ENCODE assay signal across 1 cellular context in genomic region chr11:61264795-61265194, GRCh38.
TF ChIP-seq lines count a peak whose summit lies in the region.

No MANE protein-coding gene starts in this region.

TF ChIP-seq in HepG2, 621 proteins besides CTCF, POLR2A, EP300 and RAD21:
- no peak for TF ChIP-seq ZNF737 (CRISPR knock-in tag; IDR thresholded peaks at IDR 0.05; ENCODE audit: borderline replicate concordance)
- TF ChIP-seq, protein P1, sequence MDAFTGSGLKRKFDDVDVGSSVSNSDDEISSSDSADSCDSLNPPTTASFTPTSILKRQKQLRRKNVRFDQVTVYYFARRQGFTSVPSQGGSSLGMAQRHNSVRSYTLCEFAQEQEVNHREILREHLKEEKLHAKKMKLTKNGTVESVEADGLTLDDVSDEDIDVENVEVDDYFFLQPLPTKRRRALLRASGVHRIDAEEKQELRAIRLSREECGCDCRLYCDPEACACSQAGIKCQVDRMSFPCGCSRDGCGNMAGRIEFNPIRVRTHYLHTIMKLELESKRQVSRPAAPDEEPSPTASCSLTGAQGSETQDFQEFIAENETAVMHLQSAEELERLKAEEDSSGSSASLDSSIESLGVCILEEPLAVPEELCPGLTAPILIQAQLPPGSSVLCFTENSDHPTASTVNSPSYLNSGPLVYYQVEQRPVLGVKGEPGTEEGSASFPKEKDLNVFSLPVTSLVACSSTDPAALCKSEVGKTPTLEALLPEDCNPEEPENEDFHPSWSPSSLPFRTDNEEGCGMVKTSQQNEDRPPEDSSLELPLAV (CRISPR knock-in tag; conservative IDR thresholded peaks at IDR 0.05; ENCODE audit: low read depth) = 0 out of 2 replicates have a peak, but pooled peaks have one; percentile 43
- no peak for TF ChIP-seq TCF12 (IDR thresholded peaks at IDR 0.05)
- no peak for TF ChIP-seq TCF12 (CRISPR knock-in tag; IDR thresholded peaks at IDR 0.05)
- no peak for TF ChIP-seq NBN (conservative IDR thresholded peaks at IDR 0.05)
- TF ChIP-seq ZNF143 (CRISPR knock-in tag; IDR thresholded peaks at IDR 0.05) = no peak
- no peak for TF ChIP-seq ZSCAN12 (CRISPR knock-in tag; IDR thresholded peaks at IDR 0.05)
- TF ChIP-seq HOXA7 (CRISPR knock-in tag; IDR thresholded peaks at IDR 0.05) = 0 out of 2 replicates have a peak, but pooled peaks have one; percentile 73
- TF ChIP-seq ZC3H13 (CRISPR knock-in tag; IDR thresholded peaks at IDR 0.05) = peak; percentile 59; the same call in 1 of the 2 replicates
- no peak for TF ChIP-seq ZNF605 (CRISPR knock-in tag; IDR thresholded peaks at IDR 0.05)
- 0 out of 2 replicates have a peak, but pooled peaks have one; percentile 10 for TF ChIP-seq MTA1 (CRISPR knock-in tag; IDR thresholded peaks at IDR 0.05; ENCODE audit: borderline replicate concordance)
- TF ChIP-seq ZSCAN25 (CRISPR knock-in tag; IDR thresholded peaks at IDR 0.05) = no peak
- TF ChIP-seq DR1 (CRISPR knock-in tag; IDR thresholded peaks at IDR 0.05) = no peak
- TF ChIP-seq, protein P2, sequence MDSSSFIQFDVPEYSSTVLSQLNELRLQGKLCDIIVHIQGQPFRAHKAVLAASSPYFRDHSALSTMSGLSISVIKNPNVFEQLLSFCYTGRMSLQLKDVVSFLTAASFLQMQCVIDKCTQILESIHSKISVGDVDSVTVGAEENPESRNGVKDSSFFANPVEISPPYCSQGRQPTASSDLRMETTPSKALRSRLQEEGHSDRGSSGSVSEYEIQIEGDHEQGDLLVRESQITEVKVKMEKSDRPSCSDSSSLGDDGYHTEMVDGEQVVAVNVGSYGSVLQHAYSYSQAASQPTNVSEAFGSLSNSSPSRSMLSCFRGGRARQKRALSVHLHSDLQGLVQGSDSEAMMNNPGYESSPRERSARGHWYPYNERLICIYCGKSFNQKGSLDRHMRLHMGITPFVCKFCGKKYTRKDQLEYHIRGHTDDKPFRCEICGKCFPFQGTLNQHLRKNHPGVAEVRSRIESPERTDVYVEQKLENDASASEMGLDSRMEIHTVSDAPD (CRISPR knock-in tag; IDR thresholded peaks at IDR 0.05) = no peak
- TF ChIP-seq, protein P3, sequence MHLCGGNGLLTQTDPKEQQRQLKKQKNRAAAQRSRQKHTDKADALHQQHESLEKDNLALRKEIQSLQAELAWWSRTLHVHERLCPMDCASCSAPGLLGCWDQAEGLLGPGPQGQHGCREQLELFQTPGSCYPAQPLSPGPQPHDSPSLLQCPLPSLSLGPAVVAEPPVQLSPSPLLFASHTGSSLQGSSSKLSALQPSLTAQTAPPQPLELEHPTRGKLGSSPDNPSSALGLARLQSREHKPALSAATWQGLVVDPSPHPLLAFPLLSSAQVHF (CRISPR knock-in tag; IDR thresholded peaks at IDR 0.05) = no peak
- no peak for TF ChIP-seq JARID2 (CRISPR knock-in tag; IDR thresholded peaks at IDR 0.05; ENCODE audit: insufficient replicate concordance)
- TF ChIP-seq MED1 (CRISPR knock-in tag; IDR thresholded peaks at IDR 0.05) = no peak
- TF ChIP-seq ESRRA (CRISPR knock-in tag; IDR thresholded peaks at IDR 0.05; ENCODE audit: low read depth) = no peak
- TF ChIP-seq MTA3 (CRISPR knock-in tag; IDR thresholded peaks at IDR 0.05) = no peak
- no peak for TF ChIP-seq THAP7 (CRISPR knock-in tag; IDR thresholded peaks at IDR 0.05)
- no peak for TF ChIP-seq MTERF4 (CRISPR knock-in tag; IDR thresholded peaks at IDR 0.05)
- TF ChIP-seq FLYWCH1 (CRISPR knock-in tag; IDR thresholded peaks at IDR 0.05) = no peak
- TF ChIP-seq SKIL (CRISPR knock-in tag; IDR thresholded peaks at IDR 0.05; ENCODE audit: borderline replicate concordance) = 0 out of 2 replicates have a peak, but pooled peaks have one; percentile 15
- TF ChIP-seq SOX13 (IDR thresholded peaks at IDR 0.05) = no peak
- no peak for TF ChIP-seq SOX13 (CRISPR knock-in tag; conservative IDR thresholded peaks at IDR 0.05 in 1 of 2, IDR thresholded peaks at IDR 0.05 in 1 of 2)
- TF ChIP-seq NONO (IDR thresholded peaks at IDR 0.05) = no peak
- 0 out of 2 replicates have a peak, but pooled peaks have one; percentile 17 for TF ChIP-seq NONO (CRISPR knock-in tag; conservative IDR thresholded peaks at IDR 0.05)
- TF ChIP-seq ZNF672 (CRISPR knock-in tag; IDR thresholded peaks at IDR 0.05) = no peak
- 0 out of 2 replicates have a peak, but pooled peaks have one; percentile 30 for TF ChIP-seq EEA1 (CRISPR knock-in tag; IDR thresholded peaks at IDR 0.05; ENCODE audit: borderline replicate concordance)
- TF ChIP-seq, protein P4, sequence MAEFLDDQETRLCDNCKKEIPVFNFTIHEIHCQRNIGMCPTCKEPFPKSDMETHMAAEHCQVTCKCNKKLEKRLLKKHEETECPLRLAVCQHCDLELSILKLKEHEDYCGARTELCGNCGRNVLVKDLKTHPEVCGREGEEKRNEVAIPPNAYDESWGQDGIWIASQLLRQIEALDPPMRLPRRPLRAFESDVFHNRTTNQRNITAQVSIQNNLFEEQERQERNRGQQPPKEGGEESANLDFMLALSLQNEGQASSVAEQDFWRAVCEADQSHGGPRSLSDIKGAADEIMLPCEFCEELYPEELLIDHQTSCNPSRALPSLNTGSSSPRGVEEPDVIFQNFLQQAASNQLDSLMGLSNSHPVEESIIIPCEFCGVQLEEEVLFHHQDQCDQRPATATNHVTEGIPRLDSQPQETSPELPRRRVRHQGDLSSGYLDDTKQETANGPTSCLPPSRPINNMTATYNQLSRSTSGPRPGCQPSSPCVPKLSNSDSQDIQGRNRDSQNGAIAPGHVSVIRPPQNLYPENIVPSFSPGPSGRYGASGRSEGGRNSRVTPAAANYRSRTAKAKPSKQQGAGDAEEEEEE (CRISPR knock-in tag; IDR thresholded peaks at IDR 0.05; ENCODE audit: borderline replicate concordance) = no peak
- 0 out of 2 replicates have a peak, but pooled peaks have one; percentile 46 for TF ChIP-seq HOXA9 (CRISPR knock-in tag; IDR thresholded peaks at IDR 0.05; ENCODE audit: borderline replicate concordance)
- TF ChIP-seq, protein P5, sequence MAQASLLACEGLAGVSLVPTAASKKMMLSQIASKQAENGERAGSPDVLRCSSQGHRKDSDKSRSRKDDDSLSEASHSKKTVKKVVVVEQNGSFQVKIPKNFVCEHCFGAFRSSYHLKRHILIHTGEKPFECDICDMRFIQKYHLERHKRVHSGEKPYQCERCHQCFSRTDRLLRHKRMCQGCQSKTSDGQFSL (CRISPR knock-in tag; IDR thresholded peaks at IDR 0.05) = no peak
- TF ChIP-seq, protein P6, sequence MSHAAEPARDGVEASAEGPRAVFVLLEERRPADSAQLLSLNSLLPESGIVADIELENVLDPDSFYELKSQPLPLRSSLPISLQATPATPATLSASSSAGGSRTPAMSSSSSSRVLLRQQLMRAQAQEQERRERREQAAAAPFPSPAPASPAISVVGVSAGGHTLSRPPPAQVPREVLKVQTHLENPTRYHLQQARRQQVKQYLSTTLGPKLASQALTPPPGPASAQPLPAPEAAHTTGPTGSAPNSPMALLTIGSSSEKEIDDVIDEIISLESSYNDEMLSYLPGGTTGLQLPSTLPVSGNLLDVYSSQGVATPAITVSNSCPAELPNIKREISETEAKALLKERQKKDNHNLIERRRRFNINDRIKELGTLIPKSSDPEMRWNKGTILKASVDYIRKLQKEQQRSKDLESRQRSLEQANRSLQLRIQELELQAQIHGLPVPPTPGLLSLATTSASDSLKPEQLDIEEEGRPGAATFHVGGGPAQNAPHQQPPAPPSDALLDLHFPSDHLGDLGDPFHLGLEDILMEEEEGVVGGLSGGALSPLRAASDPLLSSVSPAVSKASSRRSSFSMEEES (CRISPR knock-in tag; IDR thresholded peaks at IDR 0.05) = no peak
- TF ChIP-seq TFDP2 (CRISPR knock-in tag; IDR thresholded peaks at IDR 0.05) = no peak
- TF ChIP-seq HMGA1 (CRISPR knock-in tag; conservative IDR thresholded peaks at IDR 0.05) = no peak
- no peak for TF ChIP-seq ZNF746 (CRISPR knock-in tag; IDR thresholded peaks at IDR 0.05)
- peak; percentile 81 for TF ChIP-seq AGO2 (optimal IDR thresholded peaks at IDR 0.05; ENCODE audit: low read depth, low read length)
- no peak for TF ChIP-seq IKZF5 (CRISPR knock-in tag; IDR thresholded peaks at IDR 0.05)
- TF ChIP-seq, protein P7, sequence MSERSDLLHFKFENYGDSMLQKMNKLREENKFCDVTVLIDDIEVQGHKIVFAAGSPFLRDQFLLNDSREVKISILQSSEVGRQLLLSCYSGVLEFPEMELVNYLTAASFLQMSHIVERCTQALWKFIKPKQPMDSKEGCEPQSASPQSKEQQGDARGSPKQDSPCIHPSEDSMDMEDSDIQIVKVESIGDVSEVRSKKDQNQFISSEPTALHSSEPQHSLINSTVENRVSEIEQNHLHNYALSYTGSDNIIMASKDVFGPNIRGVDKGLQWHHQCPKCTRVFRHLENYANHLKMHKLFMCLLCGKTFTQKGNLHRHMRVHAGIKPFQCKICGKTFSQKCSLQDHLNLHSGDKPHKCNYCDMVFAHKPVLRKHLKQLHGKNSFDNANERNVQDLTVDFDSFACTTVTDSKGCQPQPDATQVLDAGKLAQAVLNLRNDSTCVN (CRISPR knock-in tag; IDR thresholded peaks at IDR 0.05; ENCODE audit: borderline replicate concordance) = no peak
- TF ChIP-seq NCOA2 (CRISPR knock-in tag; IDR thresholded peaks at IDR 0.05) = no peak
- no peak for TF ChIP-seq ZKSCAN8 (CRISPR knock-in tag; IDR thresholded peaks at IDR 0.05; ENCODE audit: borderline replicate concordance)
- TF ChIP-seq ZNF709 (CRISPR knock-in tag; IDR thresholded peaks at IDR 0.05) = no peak
